25 cellular contexts compared by ENCODE assay signal in the genomic region with DNA sequence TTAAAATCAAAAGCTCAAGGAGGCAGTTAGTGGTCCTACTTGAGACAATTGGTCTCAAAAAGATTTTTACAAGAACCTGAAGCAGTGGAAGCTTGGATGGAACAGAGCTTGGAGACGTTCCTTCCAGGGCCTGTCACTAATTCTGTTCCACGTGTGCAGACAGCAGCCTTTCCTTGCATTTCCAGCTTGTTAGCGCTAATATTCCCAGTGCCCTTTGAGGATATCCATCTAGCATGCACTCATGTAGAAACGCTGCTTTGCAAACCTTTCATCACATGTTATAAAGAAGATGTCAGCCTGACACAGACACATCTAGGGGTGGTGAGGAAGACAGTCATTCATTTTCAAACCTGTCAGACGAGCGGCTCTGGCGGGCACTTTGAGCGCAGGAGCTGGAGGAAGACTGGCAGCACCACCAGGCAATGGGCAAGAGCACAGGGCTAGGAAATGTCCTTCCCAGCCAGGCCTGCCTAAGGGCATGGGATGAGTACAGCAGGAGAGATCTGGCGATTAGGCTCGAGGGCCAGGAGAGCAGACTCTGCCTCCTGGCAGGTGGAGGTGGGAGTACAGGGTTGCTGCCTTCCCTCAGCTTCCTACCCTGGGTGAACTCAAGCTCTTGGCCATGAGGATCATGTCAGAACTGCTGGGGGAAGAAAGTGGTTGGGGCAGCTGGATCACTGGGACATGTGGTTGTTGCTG. TPM values are rescaled to one million over a fixed set of nuclear protein-coding genes. Genes with fewer than 3 reads are reported as not detected.
DNase-seq lines count a peak whose midpoint lies in the region; ATAC-seq lines count a peak whose summit lies in the region.
"Had no signal": no experiment of that assay in that cellular context is flagged by ENCODE, and none has a peak within 500 bp of the region (broad histone marks: within the 10 kb centered on the region; RNA-seq: fewer than 3 reads in every experiment).

No MANE protein-coding gene starts in this region.

- DNase-seq in NCI-H526 treated with DMSO at 0.1 percent for 48 hours (lab: John Stamatoyannopoulos, UW) (peak; percentile 5), NCI-H526 (lab: John Stamatoyannopoulos, UW) (no peak), SW480 (ENCODE audit: low spot score) (peak; percentile 5), iPS-NIHi7 (ENCODE audit: extremely low spot score) (peak; percentile 51), mucosa of gallbladder (ENCODE audit: low spot score) (no peak), NCI-H128 (lab: John Stamatoyannopoulos, UW; ENCODE audit: unreplicated experiment) (no peak), KBM-7 (no peak)
- DNase-seq in stimulated activated naive CD8-positive, alpha-beta T cell treated with anti-CD3 and anti-CD28 coated beads, Interleukin-15, Interleukin-2, amounts not matched to agents 100 U/mL and 50 U/mL, for 24 hours: no peak
- DNase-seq: activated CD8-positive, alpha-beta T cell treated with anti-CD3 and anti-CD28 coated beads, Interleukin-2, amount 10 ng/mL, durations not matched to agents 7 days and 5 days; activated naive CD4-positive, alpha-beta T cell treated with Interleukin-2 at 50 U/mL for 16 hours; AML-193; amniotic stem cell; CD8-positive, alpha-beta memory T cell; glutamatergic neuron; NCI-H1092; NCI-H1930; NCI-H446; stimulated activated CD4-positive, alpha-beta T cell treated with anti-CD3 and anti-CD28 coated beads, Interleukin-1b, Interleukin-23, amount 100 ng/mL, for 48 hours; T1000; thyroid gland had no signal

- ATAC-seq in stimulated activated naive CD8-positive, alpha-beta T cell treated with anti-CD3 and anti-CD28 coated beads, Interleukin-15, Interleukin-2, amounts not matched to agents 100 U/mL and 50 U/mL, for 24 hours: peak; percentile 21
- ATAC-seq: activated CD4-positive, CD25-positive, alpha-beta regulatory T cell treated with anti-CD3 and anti-CD28 coated beads, Interleukin-2, amount 50 U/mL, for 24 hours; activated CD8-positive, alpha-beta T cell treated with anti-CD3 and anti-CD28 coated beads, Interleukin-2, amount 10 ng/mL, durations not matched to agents 7 days and 5 days had no signal

- in situ Hi-C loops in KBM-7 (cut with MboI; ENCODE audit: low pct_unique_long_range_greater_than_20kb, low sequenced_read_pairs): loop anchor here (10.0 kb wide), 1 partner anchor 52 kb away; a partner anchor contains a TSS

RNA-seq across cellular contexts. Expression of a gene that starts 55.5 kb away (rescaled TPM):
- 3.9 TPM for total RNA-seq in mucosa of gallbladder
- total RNA-seq: activated CD8-positive, alpha-beta T cell treated with anti-CD3 and anti-CD28 coated beads, Interleukin-2, amount 10 ng/mL, durations not matched to agents 7 days and 5 days; bronchial epithelial cell; CD8-positive, alpha-beta memory T cell; fibroblast of lung; mononuclear cell; RPMI7951 had no signal

Comparison
In these comparisons a context has a peak if more than half of its experiments do, and no peak if none do; other contexts are left out.
1. DNase-seq: peak in NCI-H526 treated with DMSO at 0.1 percent for 48 hours (single experiment), SW480 (single experiment) and iPS-NIHi7 (single experiment); none in NCI-H526 (0 of 2), stimulated activated naive CD8-positive, alpha-beta T cell treated with anti-CD3 and anti-CD28 coated beads, Interleukin-15, Interleukin-2, amounts not matched to agents 100 U/mL and 50 U/mL, for 24 hours (single experiment), mucosa of gallbladder (single experiment), NCI-H128 (single experiment) and KBM-7 (single experiment).